Comparison of ENCODE assay signal across 7 cellular contexts in genomic region chr7:96322373-96322695, GRCh38. TPM values are rescaled to one million over a fixed set of nuclear protein-coding genes. Genes with fewer than 3 reads are reported as not detected.
DNase-seq lines count a peak whose midpoint lies in the region; ATAC-seq and TF ChIP-seq lines count a peak whose summit lies in the region.

No MANE protein-coding gene starts in this region.

- POLR2A ChIA-PET in PC-9 (lab: Charles Lee; ENCODE audit: unreplicated experiment), result no interaction called here

- H3K9me3 ChIP-seq in PC-9 (ENCODE audit: insufficient read depth, low read depth), result no peaks in the 10 kb centered on the region; the same call in none of the 2 replicates

- 0 out of 2 replicates have a peak, but pooled peaks cover 6% of the 10 kb centered on the region for H4K20me1 ChIP-seq in PC-9 (ENCODE audit: insufficient read depth)

- peaks cover 41% of the 10 kb centered on the region for H3K79me2 ChIP-seq in PC-9 (ENCODE audit: low read depth)

- DNase-seq in PC-9 (no peak), fibroblast of mammary gland (ENCODE audit: low read depth) (no peak), kidney glomerular epithelial cell (lab: John Stamatoyannopoulos, UW) (no peak)

- H3K4me1 ChIP-seq in PC-9 (replicated peaks; ENCODE audit: insufficient read depth), result peaks cover 29% of the 10 kb centered on the region

- H3K27ac ChIP-seq in PC-9, result peak overlapping the region; percentile 79; the same call in 1 of the 2 replicates
- H3K27ac ChIP-seq in skin epidermis, result peak overlapping the region in 20 of 21 experiments; percentile 85 to 99 (median 96)

- intact Hi-C loops in PC-9 (cut with micrococcal nuclease; ENCODE audit: unreplicated experiment), result loop anchor here (5.0 kb wide), 3 partner anchors 225 to 385 kb away; partner anchors contain the start of gene SEM1

- BruUV-seq in PC-9 (replicated peaks; lab: Mats Ljungman, UMichigan), result no TSS peak

- no peak for TF ChIP-seq CTCF in PC-9 (conservative IDR thresholded peaks at IDR 0.05)
- no peak for TF ChIP-seq CTCF in fibroblast of mammary gland (conservative IDR thresholded peaks at IDR 0.05; ENCODE audit: control insufficient read depth, insufficient read depth, low read depth, low read length)

- ATAC-seq in GM19438 (IDR thresholded peaks at IDR 0.05; ENCODE audit: low read depth, unreplicated experiment) (peak; percentile 25), HG03280 (IDR thresholded peaks at IDR 0.05; ENCODE audit: unreplicated experiment) (no peak), GM19023 (IDR thresholded peaks at IDR 0.05; ENCODE audit: unreplicated experiment) (no peak)

- H3K4me2 ChIP-seq in PC-9, result peak overlapping the region; percentile 86

- no peaks in the 10 kb centered on the region for H3K36me3 ChIP-seq in PC-9 (ENCODE audit: low read depth)

- peak overlapping the region; percentile 88 for H2AFZ ChIP-seq in PC-9

- H3K27me3 ChIP-seq in PC-9 (ENCODE audit: insufficient read depth, low read depth), result no peaks in the 10 kb centered on the region

- H3F3A ChIP-seq in PC-9 (ENCODE audit: insufficient read depth, low read depth), result peaks cover 21% of the 10 kb centered on the region

- no peaks in the 10 kb centered on the region for H3K9me2 ChIP-seq in PC-9 (ENCODE audit: insufficient read depth)

- CTCF ChIA-PET in PC-9 (lab: Charles Lee), result no interaction called here

- H3K4me3 ChIP-seq in PC-9 (peak overlapping the region; percentile 74), fibroblast of mammary gland (ENCODE audit: control insufficient read depth, low read depth, low read length) (peak overlapping the region; percentile 80), skin epidermis (peak overlapping the region; percentile 73 to 95 (median 86))

RNA-seq across cellular contexts. Expression of gene SLC25A13, which starts 0.4 kb away (rescaled TPM):
- total RNA-seq in PC-9 (2021), result 26.4 and 52.5 TPM in 2 replicates
